Comparison of ENCODE assay signal across 8 cellular contexts in the genomic region with DNA sequence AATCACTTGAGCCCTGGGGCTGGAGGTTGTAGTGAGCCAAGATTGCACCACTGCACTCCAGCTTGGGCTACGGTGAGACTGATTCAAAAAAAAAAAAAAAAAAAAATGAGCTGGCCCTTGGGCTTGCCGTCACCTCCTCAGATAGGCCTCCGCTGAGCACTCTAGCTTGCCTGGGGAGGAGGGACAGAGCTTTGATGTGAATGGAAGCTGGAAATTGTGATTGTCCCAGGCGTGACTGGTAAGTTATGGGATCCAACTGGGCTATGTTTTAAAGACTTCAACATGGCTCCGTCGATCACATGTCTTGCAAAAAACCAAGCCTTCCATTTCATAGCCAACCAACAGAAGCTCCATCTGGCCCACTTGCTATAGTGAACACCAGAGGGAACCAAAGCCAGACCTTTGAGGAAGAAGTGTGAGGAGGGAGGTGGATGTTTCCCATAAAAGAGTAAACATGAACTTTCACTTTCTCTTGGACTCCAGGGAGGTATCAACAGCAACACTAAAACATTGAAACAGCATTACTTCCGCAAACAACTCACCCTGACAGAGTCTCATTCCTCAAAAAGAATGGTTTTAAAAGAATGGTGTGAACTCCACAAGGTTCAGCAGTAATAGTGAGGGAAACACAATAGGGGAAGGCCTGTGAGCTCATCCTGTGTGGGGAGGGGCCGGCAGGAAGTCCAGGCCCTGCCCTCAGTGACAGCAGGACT. TPM values are rescaled to one million over a fixed set of nuclear protein-coding genes. Genes with fewer than 3 reads are reported as not detected.
DNase-seq lines count a peak whose midpoint lies in the region; ATAC-seq and TF ChIP-seq lines count a peak whose summit lies in the region.

No MANE protein-coding gene starts in this region.

- TF ChIP-seq POLR2A in uterus (IDR thresholded peaks at IDR 0.05), result no peak

- no peak overlapping the region for H3K4me3 ChIP-seq in uterus

- H3K27ac ChIP-seq in 22Rv1 (no peak overlapping the region), uterus (no peak overlapping the region)

- peaks cover 12% of the 10 kb centered on the region for H3K36me3 Mint-ChIP-seq in endothelial cell (ENCODE audit: low read depth, unreplicated experiment)
- peaks cover 4% of the 10 kb centered on the region for H3K36me3 Mint-ChIP-seq in nephron progenitor cell (ENCODE audit: low read depth)

- ATAC-seq in HG02840 (IDR thresholded peaks at IDR 0.05; ENCODE audit: low FRiP score, unreplicated experiment), result peak; percentile 63

- H3K4me1 ChIP-seq in uterus, result no peaks in the 10 kb centered on the region

- peaks cover 5% of the 10 kb centered on the region for H3K27me3 Mint-ChIP-seq in endothelial cell (ENCODE audit: unreplicated experiment)
- peaks cover 14% of the 10 kb centered on the region for H3K27me3 Mint-ChIP-seq in nephron progenitor cell (ENCODE audit: low read depth, poor library complexity)

- peaks cover 19% of the 10 kb centered on the region for H3K4me1 Mint-ChIP-seq in endothelial cell (ENCODE audit: unreplicated experiment)
- peaks cover 6% of the 10 kb centered on the region for H3K4me1 Mint-ChIP-seq in nephron progenitor cell

- H3K27me3 ChIP-seq in uterus, result no peaks in the 10 kb centered on the region

- TF ChIP-seq CTCF in 22Rv1 (IDR thresholded peaks at IDR 0.05) (peak; percentile 19; the same call in 1 of the 2 replicates), GM13976 (IDR thresholded peaks at IDR 0.05; ENCODE audit: borderline replicate concordance, control extremely low read depth, extremely low read depth, insufficient read depth, missing control alignments) (peak; percentile 16), endothelial cell (IDR thresholded peaks at IDR 0.05; ENCODE audit: unreplicated experiment) (no peak), nephron progenitor cell (IDR thresholded peaks at IDR 0.05) (no peak), uterus (IDR thresholded peaks at IDR 0.05) (no peak)

- peak; percentile 37 for DNase-seq in GM13976 (ENCODE audit: low spot score)
- peak; percentile 98 for DNase-seq in NOMO-1 treated with DMSO at 0.1 percent for 48 hours (lab: John Stamatoyannopoulos, UW; ENCODE audit: unreplicated experiment)
- peak; percentile 4 for DNase-seq in endothelial cell (ENCODE audit: low spot score)
- DNase-seq in nephron progenitor cell, result no peak
- no peak for DNase-seq in uterus
- no peak for DNase-seq in central memory CD4-positive, alpha-beta T cell

- no peak overlapping the region for H3K4me3 Mint-ChIP-seq in endothelial cell (ENCODE audit: unreplicated experiment)
- H3K4me3 Mint-ChIP-seq in nephron progenitor cell, result no peak overlapping the region

- H3K9me3 ChIP-seq in uterus, result no peaks in the 10 kb centered on the region

- H3K9me3 Mint-ChIP-seq in endothelial cell (ENCODE audit: unreplicated experiment), result peaks cover 5% of the 10 kb centered on the region
- peaks cover 22% of the 10 kb centered on the region for H3K9me3 Mint-ChIP-seq in nephron progenitor cell

- H3K36me3 ChIP-seq in uterus, result no peaks in the 10 kb centered on the region

- intact Hi-C loops in uterus (cut with DNase I; ENCODE audit: low total_unique reads), result no loop called here

- in situ Hi-C loops in GM13976 (cut with MboI; ENCODE audit: low sequenced_read_pairs, unreplicated experiment), result no loop called here

- H3K27ac Mint-ChIP-seq in endothelial cell (ENCODE audit: unreplicated experiment) (peak overlapping the region; percentile 61), nephron progenitor cell (peak overlapping the region; percentile 74)

RNA-seq across cellular contexts. Expression of a gene that starts 59.3 kb away (rescaled TPM):
- total RNA-seq in endothelial cell (ENCODE audit: unreplicated experiment), result 0.67 TPM
- under 1 TPM in 1 of 4 donors, not detected in 3; 0.73 TPM for total RNA-seq in uterus

Comparison
In these comparisons a context has a peak if more than half of its experiments do, and no peak if none do; other contexts are left out.
1. CTCF ChIP-seq: peak in 22Rv1 (single experiment) and GM13976 (single experiment); none in endothelial cell (single experiment), nephron progenitor cell (single experiment) and uterus (0 of 4).
2. DNase-seq: peak in GM13976 (single experiment), NOMO-1 treated with DMSO at 0.1 percent for 48 hours (single experiment) and endothelial cell (single experiment); none in nephron progenitor cell (single experiment), uterus (0 of 2) and central memory CD4-positive, alpha-beta T cell (single experiment).